Comparison of ENCODE assay signal across 8 cellular contexts in genomic region chr11:1262172-1263006, GRCh38. TPM values are rescaled to one million over a fixed set of nuclear protein-coding genes. Genes with fewer than 3 reads are reported as not detected.
A peak's percentile ranks its signal among the peaks of the same experiment; 100 is the strongest.
DNase-seq lines count a peak whose midpoint lies in the region; ATAC-seq and TF ChIP-seq lines count a peak whose summit lies in the region.

No MANE protein-coding gene starts in this region.

- peaks cover 30% of the 10 kb centered on the region for H3K9me3 Mint-ChIP-seq in dendritic cell treated with granulocyte-macrophage colony-stimulating factor and Interleukin-4, amounts not matched to agents 40 ng/mL and 50 ng/mL, for 4 days

- H3K27ac Mint-ChIP-seq in dendritic cell treated with granulocyte-macrophage colony-stimulating factor and Interleukin-4, amounts not matched to agents 40 ng/mL and 50 ng/mL, for 4 days = peak overlapping the region; percentile 80

- DNase-seq in NCI-H69 (lab: John Stamatoyannopoulos, UW) = peak; percentile 95
- peak; percentile 76 to 85 for DNase-seq in activated CD4-positive, alpha-beta T cell treated with anti-CD3 and anti-CD28 coated beads, Interleukin-2, amount 50 U/mL, for 24 hours (ENCODE audit: low read depth in 1 of 2, low spot score in 1 of 2)
- peak; percentile 95 to 96 for DNase-seq in left lung
- DNase-seq in stimulated activated CD4-positive, alpha-beta T cell treated with anti-CD3 and anti-CD28 coated beads, Interleukin-1b, Interleukin-23, amount 100 ng/mL, for 48 hours = peak; percentile 91

- H3K4me1 Mint-ChIP-seq in dendritic cell treated with granulocyte-macrophage colony-stimulating factor and Interleukin-4, amounts not matched to agents 40 ng/mL and 50 ng/mL, for 4 days (ENCODE audit: low read depth) = peaks cover 22% of the 10 kb centered on the region

- H3K4me3 ChIP-seq in left lung = peak overlapping the region; percentile 30 to 43

- H3K4me1 ChIP-seq in left lung = peaks cover 10 to 18% of the 10 kb centered on the region in 2 donors

- peak overlapping the region; percentile 41 to 71 for H3K27ac ChIP-seq in left lung

- intact Hi-C loops in dendritic cell treated with granulocyte-macrophage colony-stimulating factor and Interleukin-4, amounts not matched to agents 40 ng/mL and 50 ng/mL, for 4 days (cut with micrococcal nuclease) = no loop called here
- intact Hi-C loops in left lung (cut with DNase I) = no loop called here

- TF ChIP-seq CTCF in left lung (IDR thresholded peaks at IDR 0.05) = no peak

- H3K4me3 Mint-ChIP-seq in dendritic cell treated with granulocyte-macrophage colony-stimulating factor and Interleukin-4, amounts not matched to agents 40 ng/mL and 50 ng/mL, for 4 days = peak overlapping the region; percentile 72

- ATAC-seq in GM18502 (IDR thresholded peaks at IDR 0.05; ENCODE audit: poor library complexity, unreplicated experiment) (peak; percentile 83), HG03175 (IDR thresholded peaks at IDR 0.05; ENCODE audit: unreplicated experiment) (peak; percentile 59), left lung (peak; percentile 98), HG02884 (IDR thresholded peaks at IDR 0.05; ENCODE audit: unreplicated experiment) (no peak)

- H3K27me3 ChIP-seq in left lung = peaks cover 0 to 6% of the 10 kb centered on the region in 2 donors

- H3K36me3 ChIP-seq in left lung = no peaks in the 10 kb centered on the region

- H3K27me3 Mint-ChIP-seq in dendritic cell treated with granulocyte-macrophage colony-stimulating factor and Interleukin-4, amounts not matched to agents 40 ng/mL and 50 ng/mL, for 4 days = no peaks in the 10 kb centered on the region

- peaks cover 26% of the 10 kb centered on the region for H3K36me3 Mint-ChIP-seq in dendritic cell treated with granulocyte-macrophage colony-stimulating factor and Interleukin-4, amounts not matched to agents 40 ng/mL and 50 ng/mL, for 4 days (ENCODE audit: low read depth)

- peaks cover 0 to 7% of the 10 kb centered on the region in 2 donors for H3K9me3 ChIP-seq in left lung

RNA-seq across cellular contexts. Expression of gene MUC5B, which starts 39.5 kb away (rescaled TPM):
- total RNA-seq in left lung = 10 to 100 TPM in 1 of 2 donors, under 1 TPM in 1; 0.06 to 33.4 TPM

RNA-seq across cellular contexts. Expression of gene TOLLIP, which starts 47.0 kb away (rescaled TPM):
- total RNA-seq in left lung = 10 to 100 TPM; 54.7 to 63.5 TPM
